In genomic region chr20:48818481-48818987, GRCh38 we compare ENCODE assay signal across 9 cellular contexts. TPM values are rescaled to one million over a fixed set of nuclear protein-coding genes. Genes with fewer than 3 reads are reported as not detected.
DNase-seq lines count a peak whose midpoint lies in the region; ATAC-seq and TF ChIP-seq lines count a peak whose summit lies in the region.
"Had no signal": no experiment of that assay in that cellular context is flagged by ENCODE, and none has a peak within 500 bp of the region (broad histone marks: within the 10 kb centered on the region; RNA-seq: fewer than 3 reads in every experiment).

No MANE protein-coding gene starts in this region.

- H3K4me3 ChIP-seq in Jurkat, Clone E6-1 (ENCODE audit: low read length): peak overlapping the region; percentile 30
- no peak overlapping the region for H3K4me3 ChIP-seq in right atrium auricular region
- H3K4me3 ChIP-seq: SJSA1 had no signal

- no peak overlapping the region for H3K27ac ChIP-seq in right atrium auricular region
- H3K27ac ChIP-seq: SJSA1 had no signal

- TF ChIP-seq CTCF in right atrium auricular region (IDR thresholded peaks at IDR 0.05): no peak

- no peaks in the 10 kb centered on the region for H3K9me3 ChIP-seq in right atrium auricular region

- no peak for ATAC-seq in GM18517 (IDR thresholded peaks at IDR 0.05; ENCODE audit: unreplicated experiment)

- H3K36me3 ChIP-seq in right atrium auricular region: no peaks in the 10 kb centered on the region

- peak; percentile 20 for DNase-seq in stimulated activated CD4-positive, alpha-beta T cell treated with anti-CD3 and anti-CD28 coated beads, Interleukin-1b, Interleukin-23, amount 100 ng/mL, for 48 hours
- DNase-seq in stimulated activated CD4-positive, alpha-beta T cell treated with anti-CD3 and anti-CD28 coated beads, Interleukin-4, amount 100 ng/mL, for 1 hour: no peak
- peak; percentile 85 for DNase-seq in Jurkat, Clone E6-1 (ENCODE audit: low read depth, low spot score)
- DNase-seq in central memory CD4-positive, alpha-beta T cell: peak; percentile 61
- DNase-seq in NCI-H1436 treated with DMSO at 0.1 percent for 48 hours (lab: John Stamatoyannopoulos, UW) (no peak), right atrium auricular region (ENCODE audit: low spot score) (no peak), NCI-H187 treated with DMSO at 0.1 percent for 48 hours (lab: John Stamatoyannopoulos, UW) (no peak)

- H3K4me1 ChIP-seq in right atrium auricular region: peaks cover 0 to 40% of the 10 kb centered on the region in 2 donors

- no peaks in the 10 kb centered on the region for H3K27me3 ChIP-seq in right atrium auricular region
- H3K27me3 ChIP-seq: SJSA1 had no signal

RNA-seq across cellular contexts. Expression of gene PREX1, which starts 9.3 kb away (rescaled TPM):
- 27.8 TPM for polyA plus RNA-seq in Jurkat, Clone E6-1 (2012; ENCODE audit: insufficient read depth, insufficient read length)
- 10 to 100 TPM; 11.5 to 21.7 TPM for total RNA-seq in right atrium auricular region

Comparison
In these comparisons a context has a peak if more than half of its experiments do, and no peak if none do; other contexts are left out.
1. DNase-seq: peak in stimulated activated CD4-positive, alpha-beta T cell treated with anti-CD3 and anti-CD28 coated beads, Interleukin-1b, Interleukin-23, amount 100 ng/mL, for 48 hours (single experiment), Jurkat, Clone E6-1 (single experiment) and central memory CD4-positive, alpha-beta T cell (single experiment); none in stimulated activated CD4-positive, alpha-beta T cell treated with anti-CD3 and anti-CD28 coated beads, Interleukin-4, amount 100 ng/mL, for 1 hour (single experiment), NCI-H1436 treated with DMSO at 0.1 percent for 48 hours (single experiment), right atrium auricular region (single experiment) and NCI-H187 treated with DMSO at 0.1 percent for 48 hours (single experiment).